19 cellular contexts compared by ENCODE assay signal in the genomic region with DNA sequence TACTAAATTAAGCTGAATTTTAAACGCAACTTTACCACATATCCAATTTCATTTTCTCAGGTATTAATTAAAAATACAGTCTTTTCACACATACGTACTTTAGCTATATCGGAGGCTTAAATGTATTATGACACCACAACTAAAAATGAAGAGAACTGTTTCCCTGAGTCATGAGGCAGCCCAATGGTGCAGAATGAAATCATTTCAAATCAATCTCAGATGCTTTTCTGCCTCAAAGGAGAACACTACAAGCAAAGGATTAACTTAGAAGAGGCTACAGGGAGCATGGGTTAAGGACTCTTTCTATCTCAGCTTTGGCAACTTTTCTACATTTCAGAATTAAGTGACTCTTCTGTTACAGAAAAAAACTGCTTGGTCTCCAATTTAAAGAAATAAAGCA.
"Had no signal": no experiment of that assay in that cellular context is flagged by ENCODE, and none has a peak within 500 bp of the region (broad histone marks: within the 10 kb centered on the region; RNA-seq: fewer than 3 reads in every experiment).

No MANE protein-coding gene starts in this region.

- DNase-seq: activated CD4-positive, alpha-beta T cell treated with anti-CD3 and anti-CD28 coated beads, Interleukin-2, amount 50 U/mL, for 4 hours; activated effector memory CD4-positive, alpha-beta T cell treated with anti-CD3 and anti-CD28 coated beads, Interleukin-2, amount 50 U/mL, for 16 hours; activated T-cell treated with anti-CD3 and anti-CD28 coated beads, Interleukin-2, amount 50 U/mL, for 72 hours; adrenal gland; effector memory CD8-positive, alpha-beta T cell; esophagus squamous epithelium; heart right ventricle; left cardiac atrium; naive thymus-derived CD8-positive, alpha-beta T cell; ovary; psoas muscle; right lobe of liver; spleen; stimulated activated CD4-positive, alpha-beta T cell treated with anti-CD3 and anti-CD28 coated beads, Interleukin-4, amount 100 ng/mL, for 4 hours; SW 1271; T-helper 2 cell; testis; upper lobe of left lung had no signal

- H3K4me1 ChIP-seq: adrenal gland, esophagus squamous epithelium, heart right ventricle, psoas muscle, right lobe of liver, spleen, testis, upper lobe of left lung had no signal

- H3K27me3 ChIP-seq: adrenal gland, esophagus squamous epithelium, heart right ventricle, ovary, right lobe of liver, spleen, testis, upper lobe of left lung had no signal

- H3K9me3 ChIP-seq: adrenal gland, esophagus squamous epithelium, heart right ventricle, ovary, psoas muscle, right lobe of liver, spleen, testis, upper lobe of left lung had no signal

- H3K4me3 ChIP-seq: adrenal gland, esophagus squamous epithelium, heart right ventricle, ovary, psoas muscle, right lobe of liver, spleen, testis, upper lobe of left lung had no signal

- ATAC-seq: activated T-cell treated with anti-CD3 and anti-CD28 coated beads, Interleukin-2, amount 50 U/mL, for 72 hours; effector memory CD8-positive, alpha-beta T cell; heart right ventricle; left cardiac atrium; naive thymus-derived CD8-positive, alpha-beta T cell; psoas muscle; right lobe of liver; stimulated activated memory B cell treated with anti-CD40 and anti-IgM and Interleukin-4, amounts not matched to agents 10 μg/mL and 1 μg/mL and 100 μg/mL, for 72 hours had no signal

- H3K36me3 ChIP-seq: adrenal gland, esophagus squamous epithelium, heart right ventricle, ovary, right lobe of liver, spleen, upper lobe of left lung had no signal
